8 cellular contexts compared by ENCODE assay signal in the genomic region with DNA sequence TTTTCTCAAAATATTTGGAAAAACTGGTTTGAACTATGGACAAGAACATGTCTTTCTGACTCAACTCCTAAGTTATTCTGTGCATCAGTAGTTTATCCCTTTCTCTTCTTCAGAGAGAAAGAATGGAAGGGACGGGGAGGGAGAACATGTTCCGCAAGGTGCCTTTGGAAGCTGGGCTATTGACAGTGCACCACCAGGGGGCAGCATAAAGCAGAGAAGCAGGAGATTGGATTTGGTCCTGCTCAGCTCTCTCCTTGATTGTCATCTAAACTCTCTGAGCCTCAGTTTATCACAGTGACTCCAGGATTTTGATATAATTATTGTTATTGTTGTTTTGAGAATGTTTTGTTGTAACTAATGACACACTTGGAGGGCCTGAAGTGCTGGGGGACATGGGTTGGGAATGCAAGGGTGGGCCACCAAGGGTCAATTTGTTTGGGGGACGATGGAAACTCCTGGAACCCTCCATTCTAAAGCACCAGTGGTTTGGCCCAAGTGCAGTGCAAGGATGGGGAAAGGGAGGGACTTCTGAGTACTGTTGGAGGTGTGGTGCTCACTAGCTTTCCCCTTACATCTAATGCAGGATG. TPM values are rescaled to one million over a fixed set of nuclear protein-coding genes. Genes with fewer than 3 reads are reported as not detected.
DNase-seq lines count a peak whose midpoint lies in the region; ATAC-seq, FAIRE-seq and TF ChIP-seq lines count a peak whose summit lies in the region.

No MANE protein-coding gene starts in this region.

- peaks cover 0 to 21% (median 11%) of the 10 kb centered on the region in 5 donors for H3K36me3 Mint-ChIP-seq in naive thymus-derived CD4-positive, alpha-beta T cell
- H3K36me3 Mint-ChIP-seq in stimulated activated effector memory CD8-positive, alpha-beta T cell treated with anti-CD3 and anti-CD28 coated beads, Interleukin-12 subunit alpha, Interleukin-12 subunit beta, amount 100 ng/mL, for 72 hours, result no peaks in the 10 kb centered on the region

- peaks cover 0 to 4% (median 0%) of the 10 kb centered on the region in 7 donors for H3K4me1 Mint-ChIP-seq in naive thymus-derived CD4-positive, alpha-beta T cell
- no peaks in the 10 kb centered on the region for H3K4me1 Mint-ChIP-seq in stimulated activated effector memory CD8-positive, alpha-beta T cell treated with anti-CD3 and anti-CD28 coated beads, Interleukin-12 subunit alpha, Interleukin-12 subunit beta, amount 100 ng/mL, for 72 hours

- no peaks in the 10 kb centered on the region for H3K4me1 ChIP-seq in OCI-LY7 (ENCODE audit: insufficient read depth, low read length, poor library complexity, severe bottlenecking)
- H3K4me1 ChIP-seq in esophagus muscularis mucosa, result peaks cover 0 to 9% (median 6%) of the 10 kb centered on the region in 4 donors
- no peaks in the 10 kb centered on the region for H3K4me1 ChIP-seq in naive thymus-derived CD4-positive, alpha-beta T cell (ENCODE audit: control insufficient read depth in 2 of 2, insufficient read depth in 2 of 2, low read length in 2 of 2)

- ATAC-seq in naive thymus-derived CD4-positive, alpha-beta T cell, result peak; percentile 76
- ATAC-seq in stimulated activated effector memory CD8-positive, alpha-beta T cell treated with anti-CD3 and anti-CD28 coated beads, Interleukin-12 subunit alpha, Interleukin-12 subunit beta, amount 100 ng/mL, for 72 hours, result peak; percentile 65

- peak; percentile 53 for FAIRE-seq in GM12892 (lab: Jason Lieb, UNC)

- H3K27me3 Mint-ChIP-seq in naive thymus-derived CD4-positive, alpha-beta T cell, result peaks cover 0 to 7% (median 4%) of the 10 kb centered on the region in 5 donors

- no peaks in the 10 kb centered on the region for H4K20me1 ChIP-seq in OCI-LY7 (ENCODE audit: insufficient read depth, low read length)

- peak overlapping the region in 1 of 9 donors; percentile 4 for H3K27ac Mint-ChIP-seq in naive thymus-derived CD4-positive, alpha-beta T cell
- H3K27ac Mint-ChIP-seq in stimulated activated effector memory CD8-positive, alpha-beta T cell treated with anti-CD3 and anti-CD28 coated beads, Interleukin-12 subunit alpha, Interleukin-12 subunit beta, amount 100 ng/mL, for 72 hours, result no peak overlapping the region

- WGBS in esophagus muscularis mucosa, result 53% methylated on average over 3 of the region's 3 CpGs

- H3K4me2 ChIP-seq in OCI-LY7 (ENCODE audit: low read length), result no peak overlapping the region

- no TSS peak for BruUV-seq in OCI-LY7 (replicated peaks; lab: Mats Ljungman, UMichigan)

- CTCF ChIA-PET in OCI-LY7 (lab: Charles Lee; ENCODE audit: unreplicated experiment), result interaction anchor here (1.1 kb wide), 1 partner anchor 235 kb away, joined by 3 read pairs; no protein-coding TSS in a partner anchor
- CTCF ChIA-PET in naive thymus-derived CD4-positive, alpha-beta T cell (lab: Charles Lee), result interaction anchor here (0.7 to 1.6 kb wide), 5 partner anchors 46 to 1157 kb away, joined by 3 to 5 read pairs (median 3); partner anchors contain the start of gene ANO6

- no peak for TF ChIP-seq EP300 in esophagus muscularis mucosa (IDR thresholded peaks at IDR 0.05)

- H3K27ac ChIP-seq in 22Rv1, result no peak overlapping the region
- H3K27ac ChIP-seq in OCI-LY7 (ENCODE audit: low read depth, low read length, poor library complexity, severe bottlenecking), result no peak overlapping the region
- no peak overlapping the region for H3K27ac ChIP-seq in esophagus muscularis mucosa (replicated peaks in 1 of 4)
- no peak overlapping the region for H3K27ac ChIP-seq in naive thymus-derived CD4-positive, alpha-beta T cell (ENCODE audit: low read depth, low read length)

- DNase-seq in GM12892 (ENCODE audit: insufficient read length) (peak; percentile 20), HPDE6-E6E7 (ENCODE audit: extremely low spot score) (peak; percentile 48), OCI-LY7 (ENCODE audit: low spot score) (peak; percentile 70), activated T-cell treated with anti-CD3 and anti-CD28 coated beads for 1 hour (ENCODE audit: low read depth) (peak; percentile 87), esophagus muscularis mucosa (ENCODE audit: extremely low spot score) (peak; percentile 94)
- peak; percentile 42 to 77 (median 63) for DNase-seq in naive thymus-derived CD4-positive, alpha-beta T cell
- DNase-seq in stimulated activated effector memory CD8-positive, alpha-beta T cell treated with anti-CD3 and anti-CD28 coated beads, Interleukin-12 subunit alpha, Interleukin-12 subunit beta, amount 100 ng/mL, for 72 hours (ENCODE audit: low spot score in 2 of 2), result peak; percentile 72 to 87

- H2AFZ ChIP-seq in OCI-LY7 (ENCODE audit: low read length), result no peak overlapping the region

- H3K79me2 ChIP-seq in OCI-LY7 (ENCODE audit: insufficient read depth, low read depth, low read length), result no peaks in the 10 kb centered on the region

- no peaks in the 10 kb centered on the region for H3K36me3 ChIP-seq in OCI-LY7 (ENCODE audit: insufficient read depth, low read length)
- H3K36me3 ChIP-seq in esophagus muscularis mucosa, result no peaks in the 10 kb centered on the region
- no peaks in the 10 kb centered on the region for H3K36me3 ChIP-seq in naive thymus-derived CD4-positive, alpha-beta T cell (ENCODE audit: control insufficient read depth in 2 of 3, insufficient read depth in 3 of 3, low read length in 3 of 3)

- intact Hi-C loops in OCI-LY7 (cut with micrococcal nuclease; ENCODE audit: unreplicated experiment) (loop anchor here (2.0 to 10.0 kb wide), 2 partner anchors 94 to 218 kb away; no protein-coding TSS in a partner anchor), esophagus muscularis mucosa (cut with DNase I) (loop anchor here (5.0 kb wide), 1 partner anchor 217 kb away; no protein-coding TSS in a partner anchor)
- intact Hi-C loops in naive thymus-derived CD4-positive, alpha-beta T cell (cut with micrococcal nuclease), result loop anchor here (1.0 to 2.0 kb wide), 7 partner anchors 44 to 576 kb away; no protein-coding TSS in a partner anchor

- no peak overlapping the region for H3K4me3 Mint-ChIP-seq in naive thymus-derived CD4-positive, alpha-beta T cell
- H3K4me3 Mint-ChIP-seq in stimulated activated effector memory CD8-positive, alpha-beta T cell treated with anti-CD3 and anti-CD28 coated beads, Interleukin-12 subunit alpha, Interleukin-12 subunit beta, amount 100 ng/mL, for 72 hours, result no peak overlapping the region

- TF ChIP-seq POLR2A in GM12892 (IDR thresholded peaks at IDR 0.05; ENCODE audit: low read depth, low read length), result no peak
- no peak for TF ChIP-seq POLR2A in esophagus muscularis mucosa (IDR thresholded peaks at IDR 0.05; ENCODE audit: low read depth)

- no peaks in the 10 kb centered on the region for H3K9me3 Mint-ChIP-seq in naive thymus-derived CD4-positive, alpha-beta T cell
- H3K9me3 Mint-ChIP-seq in stimulated activated effector memory CD8-positive, alpha-beta T cell treated with anti-CD3 and anti-CD28 coated beads, Interleukin-12 subunit alpha, Interleukin-12 subunit beta, amount 100 ng/mL, for 72 hours, result no peaks in the 10 kb centered on the region

- H3K4me3 ChIP-seq in OCI-LY7 (ENCODE audit: low read depth, low read length, poor library complexity, severe bottlenecking) (no peak overlapping the region), esophagus muscularis mucosa (no peak overlapping the region)
- H3K4me3 ChIP-seq in naive thymus-derived CD4-positive, alpha-beta T cell (ENCODE audit: low read length), result no peak overlapping the region

- POLR2A ChIA-PET in OCI-LY7 (lab: Charles Lee), result no interaction called here
- POLR2A ChIA-PET in naive thymus-derived CD4-positive, alpha-beta T cell (lab: Charles Lee), result interaction anchor here (1.1 to 1.2 kb wide), 2 partner anchors 45 to 64 kb away, joined by 3 read pairs; partner anchors contain the start of gene ANO6

- H3K9me2 ChIP-seq in OCI-LY7 (ENCODE audit: insufficient read depth, low read length), result no peaks in the 10 kb centered on the region

- no peaks in the 10 kb centered on the region for H3K9me3 ChIP-seq in OCI-LY7 (ENCODE audit: low read length)
- H3K9me3 ChIP-seq in esophagus muscularis mucosa, result no peaks in the 10 kb centered on the region
- no peaks in the 10 kb centered on the region for H3K9me3 ChIP-seq in naive thymus-derived CD4-positive, alpha-beta T cell (ENCODE audit: control insufficient read depth in 2 of 3, low read length in 3 of 3)

- no peaks in the 10 kb centered on the region for H3K27me3 ChIP-seq in esophagus muscularis mucosa
- H3K27me3 ChIP-seq in naive thymus-derived CD4-positive, alpha-beta T cell (ENCODE audit: control insufficient read depth in 2 of 2, insufficient read depth in 2 of 2, low read length in 2 of 2), result no peaks in the 10 kb centered on the region

- peak; percentile 99 for TF ChIP-seq CTCF in 22Rv1 (IDR thresholded peaks at IDR 0.05)
- TF ChIP-seq CTCF in OCI-LY7 (conservative IDR thresholded peaks at IDR 0.05; ENCODE audit: low read length), result peak; percentile 96
- TF ChIP-seq CTCF in esophagus muscularis mucosa (IDR thresholded peaks at IDR 0.05), result peak; percentile 76 to 94 (median 77)

RNA-seq across cellular contexts. Expression of gene ANO6, which starts 45.3 kb away (rescaled TPM):
- polyA plus RNA-seq in GM12892 (2012; ENCODE audit: missing spikeins), result 23.9 TPM
- 11.9 and 15.0 TPM in 2 replicates for total RNA-seq in OCI-LY7 (2014; rRNA removed; shearing (Covaris generic))
- total RNA-seq in OCI-LY7 (2022) (17.7 and 19.7 TPM in 2 replicates), esophagus muscularis mucosa (100 to 1,000 TPM; 141 to 208 (median 166) TPM)
- 10 to 100 TPM; 15.1 to 29.7 (median 25.3) TPM for total RNA-seq in naive thymus-derived CD4-positive, alpha-beta T cell
- 10 to 100 TPM; 17.5 to 23.7 TPM for polyA plus RNA-seq in naive thymus-derived CD4-positive, alpha-beta T cell

Comparison
In these comparisons a context has a peak if more than half of its experiments do, and no peak if none do; other contexts are left out.
1. DNase-seq: peak in every context shown above with its lines; median percentile 94 in esophagus muscularis mucosa; 87 in activated T-cell treated with anti-CD3 and anti-CD28 coated beads for 1 hour; 80 in stimulated activated effector memory CD8-positive, alpha-beta T cell treated with anti-CD3 and anti-CD28 coated beads, Interleukin-12 subunit alpha, Interleukin-12 subunit beta, amount 100 ng/mL, for 72 hours; 70 in OCI-LY7; 63 in naive thymus-derived CD4-positive, alpha-beta T cell; 48 in HPDE6-E6E7; 20 in GM12892.
2. RNA of gene ANO6, which starts 45.3 kb away (total RNA-seq): 141 to 208 TPM in esophagus muscularis mucosa; 15.1 to 29.7 TPM in naive thymus-derived CD4-positive, alpha-beta T cell and 11.9 to 19.7 TPM in OCI-LY7; every median in the first group is over 4 times any median in the second.
3. Peak in every context shown above with its lines, with median percentiles within 50 percentile points of each other: CTCF ChIP-seq.